Comparison of ENCODE assay signal across 1 cellular context in the genomic region with DNA sequence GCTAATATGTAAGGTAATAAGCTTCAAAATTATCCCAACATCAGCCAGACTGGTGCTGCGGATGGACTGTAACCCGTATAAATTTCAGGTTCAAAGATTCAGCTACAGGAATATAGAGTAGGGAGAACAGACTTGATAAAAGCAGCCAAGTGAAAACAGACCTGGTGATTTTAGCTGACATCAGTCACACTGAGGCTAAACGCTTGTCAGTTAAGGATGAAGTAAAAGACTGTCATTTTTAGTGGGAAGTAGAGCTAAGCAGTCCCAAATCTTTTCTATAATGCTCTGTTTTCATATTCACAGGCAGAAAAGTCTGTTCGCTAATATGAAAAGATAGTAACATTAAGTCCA.
TF ChIP-seq lines count a peak whose summit lies in the region.

No MANE protein-coding gene starts in this region.

TF ChIP-seq in K562, 482 proteins besides CTCF, POLR2A, EP300 and RAD21:
- TF ChIP-seq, protein P1, sequence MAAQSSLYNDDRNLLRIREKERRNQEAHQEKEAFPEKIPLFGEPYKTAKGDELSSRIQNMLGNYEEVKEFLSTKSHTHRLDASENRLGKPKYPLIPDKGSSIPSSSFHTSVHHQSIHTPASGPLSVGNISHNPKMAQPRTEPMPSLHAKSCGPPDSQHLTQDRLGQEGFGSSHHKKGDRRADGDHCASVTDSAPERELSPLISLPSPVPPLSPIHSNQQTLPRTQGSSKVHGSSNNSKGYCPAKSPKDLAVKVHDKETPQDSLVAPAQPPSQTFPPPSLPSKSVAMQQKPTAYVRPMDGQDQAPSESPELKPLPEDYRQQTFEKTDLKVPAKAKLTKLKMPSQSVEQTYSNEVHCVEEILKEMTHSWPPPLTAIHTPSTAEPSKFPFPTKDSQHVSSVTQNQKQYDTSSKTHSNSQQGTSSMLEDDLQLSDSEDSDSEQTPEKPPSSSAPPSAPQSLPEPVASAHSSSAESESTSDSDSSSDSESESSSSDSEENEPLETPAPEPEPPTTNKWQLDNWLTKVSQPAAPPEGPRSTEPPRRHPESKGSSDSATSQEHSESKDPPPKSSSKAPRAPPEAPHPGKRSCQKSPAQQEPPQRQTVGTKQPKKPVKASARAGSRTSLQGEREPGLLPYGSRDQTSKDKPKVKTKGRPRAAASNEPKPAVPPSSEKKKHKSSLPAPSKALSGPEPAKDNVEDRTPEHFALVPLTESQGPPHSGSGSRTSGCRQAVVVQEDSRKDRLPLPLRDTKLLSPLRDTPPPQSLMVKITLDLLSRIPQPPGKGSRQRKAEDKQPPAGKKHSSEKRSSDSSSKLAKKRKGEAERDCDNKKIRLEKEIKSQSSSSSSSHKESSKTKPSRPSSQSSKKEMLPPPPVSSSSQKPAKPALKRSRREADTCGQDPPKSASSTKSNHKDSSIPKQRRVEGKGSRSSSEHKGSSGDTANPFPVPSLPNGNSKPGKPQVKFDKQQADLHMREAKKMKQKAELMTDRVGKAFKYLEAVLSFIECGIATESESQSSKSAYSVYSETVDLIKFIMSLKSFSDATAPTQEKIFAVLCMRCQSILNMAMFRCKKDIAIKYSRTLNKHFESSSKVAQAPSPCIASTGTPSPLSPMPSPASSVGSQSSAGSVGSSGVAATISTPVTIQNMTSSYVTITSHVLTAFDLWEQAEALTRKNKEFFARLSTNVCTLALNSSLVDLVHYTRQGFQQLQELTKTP (IDR thresholded peaks at IDR 0.05; ENCODE audit: low read depth in 1 of 2, partially characterized antibody in 2 of 2), result peak in 1 of 2 experiments; percentile 5
- TF ChIP-seq POLR2AphosphoS2 (IDR thresholded peaks at IDR 0.05; ENCODE audit: low read length), result no peak
- 0 out of 2 replicates have a peak, but pooled peaks have one; percentile 4 for TF ChIP-seq HDAC2 (IDR thresholded peaks at IDR 0.05)
- TF ChIP-seq LEF1 (IDR thresholded peaks at IDR 0.05), result 0 out of 2 replicates have a peak, but pooled peaks have one; percentile 3
- TF ChIP-seq CREB3L1 (IDR thresholded peaks at IDR 0.05; ENCODE audit: borderline replicate concordance, low read depth), result 0 out of 2 replicates have a peak, but pooled peaks have one; percentile 23
- TF ChIP-seq, protein P2, sequence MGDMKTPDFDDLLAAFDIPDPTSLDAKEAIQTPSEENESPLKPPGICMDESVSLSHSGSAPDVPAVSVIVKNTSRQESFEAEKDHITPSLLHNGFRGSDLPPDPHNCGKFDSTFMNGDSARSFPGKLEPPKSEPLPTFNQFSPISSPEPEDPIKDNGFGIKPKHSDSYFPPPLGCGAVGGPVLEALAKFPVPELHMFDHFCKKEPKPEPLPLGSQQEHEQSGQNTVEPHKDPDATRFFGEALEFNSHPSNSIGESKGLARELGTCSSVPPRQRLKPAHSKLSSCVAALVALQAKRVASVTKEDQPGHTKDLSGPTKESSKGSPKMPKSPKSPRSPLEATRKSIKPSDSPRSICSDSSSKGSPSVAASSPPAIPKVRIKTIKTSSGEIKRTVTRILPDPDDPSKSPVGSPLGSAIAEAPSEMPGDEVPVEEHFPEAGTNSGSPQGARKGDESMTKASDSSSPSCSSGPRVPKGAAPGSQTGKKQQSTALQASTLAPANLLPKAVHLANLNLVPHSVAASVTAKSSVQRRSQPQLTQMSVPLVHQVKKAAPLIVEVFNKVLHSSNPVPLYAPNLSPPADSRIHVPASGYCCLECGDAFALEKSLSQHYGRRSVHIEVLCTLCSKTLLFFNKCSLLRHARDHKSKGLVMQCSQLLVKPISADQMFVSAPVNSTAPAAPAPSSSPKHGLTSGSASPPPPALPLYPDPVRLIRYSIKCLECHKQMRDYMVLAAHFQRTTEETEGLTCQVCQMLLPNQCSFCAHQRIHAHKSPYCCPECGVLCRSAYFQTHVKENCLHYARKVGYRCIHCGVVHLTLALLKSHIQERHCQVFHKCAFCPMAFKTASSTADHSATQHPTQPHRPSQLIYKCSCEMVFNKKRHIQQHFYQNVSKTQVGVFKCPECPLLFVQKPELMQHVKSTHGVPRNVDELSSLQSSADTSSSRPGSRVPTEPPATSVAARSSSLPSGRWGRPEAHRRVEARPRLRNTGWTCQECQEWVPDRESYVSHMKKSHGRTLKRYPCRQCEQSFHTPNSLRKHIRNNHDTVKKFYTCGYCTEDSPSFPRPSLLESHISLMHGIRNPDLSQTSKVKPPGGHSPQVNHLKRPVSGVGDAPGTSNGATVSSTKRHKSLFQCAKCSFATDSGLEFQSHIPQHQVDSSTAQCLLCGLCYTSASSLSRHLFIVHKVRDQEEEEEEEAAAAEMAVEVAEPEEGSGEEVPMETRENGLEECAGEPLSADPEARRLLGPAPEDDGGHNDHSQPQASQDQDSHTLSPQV (IDR thresholded peaks at IDR 0.05), result 0 out of 2 replicates have a peak, but pooled peaks have one; percentile 6
- 0 out of 2 replicates have a peak, but pooled peaks have one; percentile 29 for TF ChIP-seq GTF2E2 (tag; IDR thresholded peaks at IDR 0.05)
- no peak; the same call in 1 of the 2 replicates for TF ChIP-seq SMARCE1 (IDR thresholded peaks at IDR 0.05)
